8 cellular contexts compared by ENCODE assay signal in genomic region chr15:64460737-64461576, GRCh38. TPM values are rescaled to one million over a fixed set of nuclear protein-coding genes. Genes with fewer than 3 reads are reported as not detected.
A peak's percentile ranks its signal among the peaks of the same experiment; 100 is the strongest.
DNase-seq lines count a peak whose midpoint lies in the region; ATAC-seq and TF ChIP-seq lines count a peak whose summit lies in the region.

No MANE protein-coding gene starts in this region.

- TF ChIP-seq CTCF in lower leg skin (IDR thresholded peaks at IDR 0.05): no peak

- intact Hi-C loops in lower leg skin (cut with DNase I; ENCODE audit: low total_unique reads): no loop called here

- peak overlapping the region; percentile 55 for H3K4me3 ChIP-seq in lower leg skin (ENCODE audit: low read depth, poor library complexity, severe bottlenecking)

- DNase-seq in C1 segment of cervical spinal cord (lab: John Stamatoyannopoulos, UW) (peak in 12 of 14 donors; percentile 3 to 80 (median 64)), NCI-H226 (peak; percentile 85), ecto neural progenitor cell (ENCODE audit: low spot score) (peak; percentile 60), lower leg skin (ENCODE audit: low spot score in 2 of 2) (peak in 1 of 2 donors; percentile 48), NCI-H2107 treated with DMSO at 0.1 percent for 48 hours (lab: John Stamatoyannopoulos, UW; ENCODE audit: unreplicated experiment) (no peak)
- peak; percentile 10 to 19 for DNase-seq in activated CD4-positive, alpha-beta T cell treated with anti-CD3 and anti-CD28 coated beads, Interleukin-2, amount 50 U/mL, for 24 hours (ENCODE audit: low read depth in 1 of 2, low spot score in 1 of 2)
- DNase-seq in stimulated activated CD8-positive, alpha-beta memory T cell treated with anti-CD3 and anti-CD28 coated beads, Interleukin-12 subunit alpha, Interleukin-12 subunit beta, amount 100 ng/mL, for 4 hours (ENCODE audit: low read depth): peak; percentile 2

- peak; percentile 16 for ATAC-seq in GM21390 (IDR thresholded peaks at IDR 0.05; ENCODE audit: unreplicated experiment)

- WGBS in lower leg skin, 2 donors: 0 to 2% methylated on average over 11 to 25 of the region's 54 CpGs

- TF ChIP-seq POLR2A in lower leg skin (IDR thresholded peaks at IDR 0.05): no peak

RNA-seq across cellular contexts. Expression of gene ZNF609, which starts 0.6 kb away (rescaled TPM):
- 10 to 100 TPM; 19.4 to 30.5 (median 21.1) TPM for total RNA-seq in lower leg skin
